Comparison of ENCODE assay signal across 2 cellular contexts in the genomic region with DNA sequence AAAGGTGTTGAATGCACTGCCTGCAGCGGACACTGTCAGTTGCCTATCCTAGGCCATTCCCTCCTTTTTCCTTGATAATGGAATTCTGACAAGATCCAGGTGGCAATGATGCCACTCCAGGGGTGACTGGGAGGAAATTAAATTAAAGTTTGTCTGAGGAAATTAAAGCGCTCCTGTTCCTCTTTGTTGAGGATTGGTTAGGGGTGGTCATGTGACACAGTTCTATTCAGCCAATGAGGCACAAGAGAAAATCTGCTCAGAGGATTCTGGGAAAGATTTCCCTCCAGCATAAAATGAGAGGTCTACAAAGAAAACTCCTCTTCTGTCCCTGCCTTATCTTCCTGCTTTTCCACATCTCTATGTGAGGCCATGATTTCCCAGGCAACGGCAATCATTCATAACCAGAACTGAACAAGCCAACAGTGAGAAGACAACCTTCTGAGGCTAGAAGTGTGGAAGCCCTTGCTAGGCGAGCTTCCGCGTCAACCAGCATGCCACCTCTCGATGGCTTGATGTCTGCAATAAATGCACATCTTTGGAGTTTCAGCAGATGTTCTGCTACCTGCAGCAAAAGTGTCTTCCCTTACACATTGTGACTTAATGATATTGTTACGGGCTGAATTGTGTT.
TF ChIP-seq lines count a peak whose summit lies in the region.

No MANE protein-coding gene starts in this region.

TF ChIP-seq in A549, 52 proteins besides CTCF, POLR2A, EP300 and RAD21 (continued from another document):
- TF ChIP-seq, protein P1, sequence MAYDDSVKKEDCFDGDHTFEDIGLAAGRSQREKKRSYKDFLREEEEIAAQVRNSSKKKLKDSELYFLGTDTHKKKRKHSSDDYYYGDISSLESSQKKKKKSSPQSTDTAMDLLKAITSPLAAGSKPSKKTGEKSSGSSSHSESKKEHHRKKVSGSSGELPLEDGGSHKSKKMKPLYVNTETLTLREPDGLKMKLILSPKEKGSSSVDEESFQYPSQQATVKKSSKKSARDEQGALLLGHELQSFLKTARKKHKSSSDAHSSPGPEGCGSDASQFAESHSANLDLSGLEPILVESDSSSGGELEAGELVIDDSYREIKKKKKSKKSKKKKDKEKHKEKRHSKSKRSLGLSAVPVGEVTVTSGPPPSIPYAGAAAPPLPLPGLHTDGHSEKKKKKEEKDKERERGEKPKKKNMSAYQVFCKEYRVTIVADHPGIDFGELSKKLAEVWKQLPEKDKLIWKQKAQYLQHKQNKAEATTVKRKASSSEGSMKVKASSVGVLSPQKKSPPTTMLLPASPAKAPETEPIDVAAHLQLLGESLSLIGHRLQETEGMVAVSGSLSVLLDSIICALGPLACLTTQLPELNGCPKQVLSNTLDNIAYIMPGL (CRISPR knock-in tag; IDR thresholded peaks at IDR 0.05; ENCODE audit: borderline replicate concordance): no peak
- TF ChIP-seq JUNB (IDR thresholded peaks at IDR 0.05) (no peak), FOSL2 (IDR thresholded peaks at IDR 0.05) (no peak), FOSL2 (CRISPR knock-in tag; IDR thresholded peaks at IDR 0.05) (no peak), ZC3H11A (IDR thresholded peaks at IDR 0.05) (no peak), GATA3 (IDR thresholded peaks at IDR 0.05; ENCODE audit: borderline replicate concordance) (no peak), POLR2AphosphoS2 (conservative IDR thresholded peaks at IDR 0.05; ENCODE audit: low read length) (no peak), FOSB (CRISPR knock-in tag; IDR thresholded peaks at IDR 0.05) (no peak)

TF ChIP-seq in WTC11, 78 proteins besides CTCF, POLR2A, EP300 and RAD21:
- TF ChIP-seq, protein P2, sequence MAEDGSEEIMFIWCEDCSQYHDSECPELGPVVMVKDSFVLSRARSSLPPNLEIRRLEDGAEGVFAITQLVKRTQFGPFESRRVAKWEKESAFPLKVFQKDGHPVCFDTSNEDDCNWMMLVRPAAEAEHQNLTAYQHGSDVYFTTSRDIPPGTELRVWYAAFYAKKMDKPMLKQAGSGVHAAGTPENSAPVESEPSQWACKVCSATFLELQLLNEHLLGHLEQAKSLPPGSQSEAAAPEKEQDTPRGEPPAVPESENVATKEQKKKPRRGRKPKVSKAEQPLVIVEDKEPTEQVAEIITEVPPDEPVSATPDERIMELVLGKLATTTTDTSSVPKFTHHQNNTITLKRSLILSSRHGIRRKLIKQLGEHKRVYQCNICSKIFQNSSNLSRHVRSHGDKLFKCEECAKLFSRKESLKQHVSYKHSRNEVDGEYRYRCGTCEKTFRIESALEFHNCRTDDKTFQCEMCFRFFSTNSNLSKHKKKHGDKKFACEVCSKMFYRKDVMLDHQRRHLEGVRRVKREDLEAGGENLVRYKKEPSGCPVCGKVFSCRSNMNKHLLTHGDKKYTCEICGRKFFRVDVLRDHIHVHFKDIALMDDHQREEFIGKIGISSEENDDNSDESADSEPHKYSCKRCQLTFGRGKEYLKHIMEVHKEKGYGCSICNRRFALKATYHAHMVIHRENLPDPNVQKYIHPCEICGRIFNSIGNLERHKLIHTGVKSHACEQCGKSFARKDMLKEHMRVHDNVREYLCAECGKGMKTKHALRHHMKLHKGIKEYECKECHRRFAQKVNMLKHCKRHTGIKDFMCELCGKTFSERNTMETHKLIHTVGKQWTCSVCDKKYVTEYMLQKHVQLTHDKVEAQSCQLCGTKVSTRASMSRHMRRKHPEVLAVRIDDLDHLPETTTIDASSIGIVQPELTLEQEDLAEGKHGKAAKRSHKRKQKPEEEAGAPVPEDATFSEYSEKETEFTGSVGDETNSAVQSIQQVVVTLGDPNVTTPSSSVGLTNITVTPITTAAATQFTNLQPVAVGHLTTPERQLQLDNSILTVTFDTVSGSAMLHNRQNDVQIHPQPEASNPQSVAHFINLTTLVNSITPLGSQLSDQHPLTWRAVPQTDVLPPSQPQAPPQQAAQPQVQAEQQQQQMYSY (CRISPR knock-in tag; IDR thresholded peaks at IDR 0.05): no peak
- TF ChIP-seq NFYB (CRISPR knock-in tag; conservative IDR thresholded peaks at IDR 0.05; ENCODE audit: low read depth): 0 out of 2 replicates have a peak, but pooled peaks have one; percentile 25
TF ChIP-seq in WTC11: peak in this region for 1.
